Comparison of ENCODE assay signal across 8 cellular contexts in genomic region chr18:9137168-9138066, GRCh38. TPM values are rescaled to one million over a fixed set of nuclear protein-coding genes. Genes with fewer than 3 reads are reported as not detected.
A peak's percentile ranks its signal among the peaks of the same experiment; 100 is the strongest.
DNase-seq lines count a peak whose midpoint lies in the region; ATAC-seq and TF ChIP-seq lines count a peak whose summit lies in the region.

No MANE protein-coding gene starts in this region.

- no peak overlapping the region for H2AFZ ChIP-seq in OCI-LY3 (ENCODE audit: low read depth, low read length)

- POLR2A ChIA-PET in naive thymus-derived CD4-positive, alpha-beta T cell (lab: Charles Lee): interaction anchor here (0.6 to 19.8 kb wide), 18 partner anchors 10 to 776 kb away, joined by 3 to 472 read pairs (median 6); partner anchors contain the start of genes NDUFV2, TWSG1 and VAPA

- H3K27me3 Mint-ChIP-seq in activated T-cell treated with anti-CD3 and anti-CD28 coated beads, Interleukin-2, amount 50 U/mL, for 72 hours (ENCODE audit: low read depth): no peaks in the 10 kb centered on the region
- no peaks in the 10 kb centered on the region for H3K27me3 Mint-ChIP-seq in naive thymus-derived CD4-positive, alpha-beta T cell

- H3K9ac ChIP-seq in OCI-LY3 (ENCODE audit: low read length): peak overlapping the region; percentile 99

- WGBS in esophagus squamous epithelium, 2 donors: 0% methylated on average over 14 to 15 of the region's 95 CpGs

- peak; percentile 39 for ATAC-seq in GM21360 (IDR thresholded peaks at IDR 0.05; ENCODE audit: unreplicated experiment)
- ATAC-seq in activated T-cell treated with anti-CD3 and anti-CD28 coated beads, Interleukin-2, amount 50 U/mL, for 72 hours (replicated peaks in 1 of 2): peak; percentile 54 to 59
- ATAC-seq in naive thymus-derived CD4-positive, alpha-beta T cell: peak; percentile 47

- intact Hi-C loops in esophagus squamous epithelium (cut with DNase I): loop anchor here (2.0 kb wide), 1 partner anchor 35 kb away; the partner anchor contains the start of gene NDUFV2
- intact Hi-C loops in naive thymus-derived CD4-positive, alpha-beta T cell (cut with micrococcal nuclease): loop anchor here (1.0 to 10.0 kb wide), 7 partner anchors 11 to 530 kb away; partner anchors contain the start of genes MTCL1 (in 2 of the 2), PPP4R1 (in 2 of the 2) and RAB12 (in 1 of the 2)

- H3K27ac ChIP-seq in OCI-LY3 (ENCODE audit: low read length): peak overlapping the region; percentile 96
- H3K27ac ChIP-seq in esophagus squamous epithelium: peak overlapping the region; percentile 97 to 100 (median 99)
- H3K27ac ChIP-seq in naive thymus-derived CD4-positive, alpha-beta T cell (ENCODE audit: low read depth, low read length): peak overlapping the region; percentile 88

- H3K4me3 ChIP-seq in OCI-LY3 (ENCODE audit: low read length) (peak overlapping the region; percentile 86), esophagus squamous epithelium (peak overlapping the region; percentile 71 to 82 (median 80))
- peak overlapping the region; percentile 86 for H3K4me3 ChIP-seq in naive thymus-derived CD4-positive, alpha-beta T cell (ENCODE audit: low read length)

- peak; percentile 67 for DNase-seq in Caki2 (ENCODE audit: low read depth)
- DNase-seq in HS-5 (ENCODE audit: low read depth): peak; percentile 63
- peak; percentile 81 to 82 for DNase-seq in activated T-cell treated with anti-CD3 and anti-CD28 coated beads, Interleukin-2, amount 50 U/mL, for 72 hours
- no peak for DNase-seq in esophagus squamous epithelium (lab: John Stamatoyannopoulos, UW)
- DNase-seq in naive thymus-derived CD4-positive, alpha-beta T cell: peak; percentile 68 to 81 (median 71)
- peak; percentile 73 for DNase-seq in stimulated activated naive CD4-positive, alpha-beta T cell treated with Interleukin-2 at 50 U/mL for 16 hours (lab: John Stamatoyannopoulos, UW)

- no peaks in the 10 kb centered on the region for H3K27me3 ChIP-seq in OCI-LY3 (ENCODE audit: low read depth, low read length)
- H3K27me3 ChIP-seq in esophagus squamous epithelium: no peaks in the 10 kb centered on the region
- H3K27me3 ChIP-seq in naive thymus-derived CD4-positive, alpha-beta T cell (ENCODE audit: control insufficient read depth in 2 of 2, insufficient read depth in 2 of 2, low read length in 2 of 2): no peaks in the 10 kb centered on the region

- peaks cover 23% of the 10 kb centered on the region for H4K20me1 ChIP-seq in OCI-LY3 (ENCODE audit: insufficient read depth, low read length)

- H3K9me3 Mint-ChIP-seq in activated T-cell treated with anti-CD3 and anti-CD28 coated beads, Interleukin-2, amount 50 U/mL, for 72 hours: no peaks in the 10 kb centered on the region
- H3K9me3 Mint-ChIP-seq in naive thymus-derived CD4-positive, alpha-beta T cell: no peaks in the 10 kb centered on the region

- H3K36me3 Mint-ChIP-seq in activated T-cell treated with anti-CD3 and anti-CD28 coated beads, Interleukin-2, amount 50 U/mL, for 72 hours (ENCODE audit: insufficient read depth in 2 of 2): peaks cover 27 to 40% of the 10 kb centered on the region in 2 donors
- peaks cover 0 to 18% (median 13%) of the 10 kb centered on the region in 5 donors for H3K36me3 Mint-ChIP-seq in naive thymus-derived CD4-positive, alpha-beta T cell

- H3K4me1 ChIP-seq in OCI-LY3 (ENCODE audit: low read length) (peaks cover 50% of the 10 kb centered on the region), esophagus squamous epithelium (peaks cover 29 to 81% (median 47%) of the 10 kb centered on the region in 3 donors)
- H3K4me1 ChIP-seq in naive thymus-derived CD4-positive, alpha-beta T cell (ENCODE audit: control insufficient read depth in 2 of 2, insufficient read depth in 2 of 2, low read length in 2 of 2): peaks cover 51 to 59% of the 10 kb centered on the region in 2 donors

- in situ Hi-C loops in Caki2 (cut with HindIII; ENCODE audit: low pct_unique_long_range_greater_than_20kb, low sequenced_read_pairs): no loop called here

- H3K9me3 ChIP-seq in OCI-LY3 (ENCODE audit: insufficient read depth, low read length): no peaks in the 10 kb centered on the region
- no peaks in the 10 kb centered on the region for H3K9me3 ChIP-seq in esophagus squamous epithelium
- H3K9me3 ChIP-seq in naive thymus-derived CD4-positive, alpha-beta T cell (ENCODE audit: control insufficient read depth in 2 of 3, low read length in 3 of 3): no peaks in the 10 kb centered on the region

- TF ChIP-seq POLR2A in esophagus squamous epithelium (IDR thresholded peaks at IDR 0.05): peak in 1 of 4 donors; percentile 22

- peaks cover 71% of the 10 kb centered on the region for H3K4me1 Mint-ChIP-seq in activated T-cell treated with anti-CD3 and anti-CD28 coated beads, Interleukin-2, amount 50 U/mL, for 72 hours (ENCODE audit: low read depth)
- peaks cover 44 to 76% (median 70%) of the 10 kb centered on the region in 7 donors for H3K4me1 Mint-ChIP-seq in naive thymus-derived CD4-positive, alpha-beta T cell

- peak overlapping the region; percentile 100 for H3K27ac Mint-ChIP-seq in activated T-cell treated with anti-CD3 and anti-CD28 coated beads, Interleukin-2, amount 50 U/mL, for 72 hours
- H3K27ac Mint-ChIP-seq in naive thymus-derived CD4-positive, alpha-beta T cell: peak overlapping the region; percentile 95 to 98 (median 97)

- TF ChIP-seq CTCF in OCI-LY3 (IDR thresholded peaks at IDR 0.05; ENCODE audit: low read depth, low read length) (no peak), esophagus squamous epithelium (IDR thresholded peaks at IDR 0.05) (no peak)

- CTCF ChIA-PET in naive thymus-derived CD4-positive, alpha-beta T cell (lab: Charles Lee): interaction anchor here (1.0 to 3.4 kb wide), 7 partner anchors 9 to 379 kb away, joined by 3 to 20 read pairs (median 5); partner anchors contain the start of gene NDUFV2

- H3K36me3 ChIP-seq in OCI-LY3 (replicated peaks; ENCODE audit: low read depth, low read length): peaks cover 34% of the 10 kb centered on the region
- H3K36me3 ChIP-seq in esophagus squamous epithelium: peaks cover 0 to 20% (median 0%) of the 10 kb centered on the region in 3 donors
- H3K36me3 ChIP-seq in naive thymus-derived CD4-positive, alpha-beta T cell (ENCODE audit: control insufficient read depth in 2 of 3, insufficient read depth in 3 of 3, low read length in 3 of 3): peaks cover 0 to 8% (median 0%) of the 10 kb centered on the region in 3 experiments

- peak overlapping the region; percentile 88 to 98 for H3K4me3 Mint-ChIP-seq in activated T-cell treated with anti-CD3 and anti-CD28 coated beads, Interleukin-2, amount 50 U/mL, for 72 hours
- peak overlapping the region; percentile 93 to 99 (median 96) for H3K4me3 Mint-ChIP-seq in naive thymus-derived CD4-positive, alpha-beta T cell

- H3K79me2 ChIP-seq in OCI-LY3 (ENCODE audit: low read length): peaks cover 90% of the 10 kb centered on the region

- H3K4me2 ChIP-seq in OCI-LY3 (ENCODE audit: low read length): peak overlapping the region; percentile 96

RNA-seq across cellular contexts. Expression of gene ANKRD12, which starts 0.8 kb away (rescaled TPM):
- total RNA-seq in Caki2 (2014; rRNA removed; shearing (Covaris generic); ENCODE audit: low replicate concordance): 9.0 and 9.1 TPM in 2 replicates
- total RNA-seq in activated T-cell treated with anti-CD3 and anti-CD28 coated beads, Interleukin-2, amount 50 U/mL, for 72 hours: 100 to 1,000 TPM in 1 of 2 donors, 10 to 100 TPM in 1; 84.4 to 123 TPM
- 10 to 100 TPM; 13.0 to 60.3 (median 23.4) TPM for total RNA-seq in esophagus squamous epithelium
- 100 to 1,000 TPM in 4 of 5 experiments, 10 to 100 TPM in 1; 98.9 to 274 (median 204) TPM for total RNA-seq in naive thymus-derived CD4-positive, alpha-beta T cell
- polyA plus RNA-seq in naive thymus-derived CD4-positive, alpha-beta T cell: 10 to 100 TPM; 48.7 to 90.0 TPM

RNA-seq across cellular contexts. Expression of gene NDUFV2, which starts 34.9 kb away (rescaled TPM):
- total RNA-seq in Caki2 (2014; rRNA removed; shearing (Covaris generic); ENCODE audit: low replicate concordance): 232 and 239 TPM in 2 replicates
- 100 to 1,000 TPM; 394 to 497 TPM for total RNA-seq in activated T-cell treated with anti-CD3 and anti-CD28 coated beads, Interleukin-2, amount 50 U/mL, for 72 hours
- 100 to 1,000 TPM in 3 of 4 donors, 10 to 100 TPM in 1; 96.5 to 150 (median 110) TPM for total RNA-seq in esophagus squamous epithelium
- 100 to 1,000 TPM; 127 to 198 (median 171) TPM for total RNA-seq in naive thymus-derived CD4-positive, alpha-beta T cell
- 100 to 1,000 TPM; 140 to 190 TPM for polyA plus RNA-seq in naive thymus-derived CD4-positive, alpha-beta T cell
